8 cellular contexts compared by ENCODE assay signal in the genomic region with DNA sequence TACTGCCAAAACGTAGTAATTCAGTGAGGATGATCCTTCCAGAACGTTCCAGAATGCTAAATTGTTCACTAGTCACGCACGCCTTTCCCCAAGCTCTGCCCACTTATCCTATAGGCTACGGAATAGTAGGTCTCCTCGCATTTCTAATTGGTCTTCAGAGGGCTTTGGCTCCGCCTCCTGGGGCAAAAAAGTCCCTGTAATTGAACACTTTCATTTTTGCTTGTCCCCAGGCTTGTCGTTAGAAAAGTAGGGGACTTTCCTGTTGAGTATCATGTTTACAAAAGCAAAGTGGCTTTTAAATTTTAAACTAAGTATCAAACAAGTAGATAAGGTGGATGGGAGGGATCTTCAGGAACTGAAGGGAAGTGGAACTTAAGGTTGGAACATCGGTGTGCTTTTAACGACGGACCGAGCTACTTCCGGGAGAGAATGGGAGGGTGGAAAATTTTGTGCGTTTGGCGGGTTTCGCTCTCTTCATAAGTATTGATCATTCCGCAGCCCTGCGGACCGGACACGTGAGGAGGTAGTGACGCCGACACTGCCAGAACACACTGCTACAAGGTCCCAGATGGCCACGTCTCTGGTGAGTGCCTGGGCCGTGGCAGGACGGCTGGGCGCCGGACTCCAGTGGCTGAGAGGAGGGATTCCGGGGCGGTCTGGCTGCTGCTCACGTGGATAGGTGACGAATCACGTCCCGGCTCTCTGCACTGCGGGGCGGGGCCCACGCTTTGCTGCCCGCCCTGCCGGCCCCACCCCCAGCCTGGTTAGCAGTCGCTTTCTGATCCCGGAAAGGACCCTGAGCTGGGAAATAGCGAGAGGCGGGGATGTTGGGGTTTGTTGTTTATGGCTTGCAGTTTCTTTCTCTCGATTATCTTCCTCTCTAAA. TPM values are rescaled to one million over a fixed set of nuclear protein-coding genes. Genes with fewer than 3 reads are reported as not detected.
DNase-seq lines count a peak whose midpoint lies in the region; ATAC-seq and TF ChIP-seq lines count a peak whose summit lies in the region.

A gene (plus strand): TSS at position 406 of the 885 bp plus-strand sequence. CDS start 163 bp downstream, at position 569.

- intact Hi-C loops in breast epithelium (cut with DNase I; ENCODE audit: low total_unique reads), result no loop called here

- H3K27ac ChIP-seq in WERI-Rb-1, result peak within 1 kb of the TSS; percentile 77
- peak within 1 kb of the TSS; percentile 85 to 94 for H3K27ac ChIP-seq in breast epithelium
- peak within 1 kb of the TSS; percentile 77 for H3K27ac ChIP-seq in iPS-20b (ENCODE audit: low read length)
- H3K27ac ChIP-seq in skeletal muscle tissue (ENCODE audit: low read depth, low read length), result peak within 1 kb of the TSS; percentile 92

- H3K4me1 ChIP-seq in breast epithelium, result no peaks in the 10 kb centered on the region
- H3K4me1 ChIP-seq in iPS-20b (ENCODE audit: insufficient read depth, low read length), result no peaks in the 10 kb centered on the region
- H3K4me1 ChIP-seq in skeletal muscle tissue (ENCODE audit: control insufficient read depth in 3 of 3, insufficient read depth in 3 of 3, low read length in 3 of 3), result no peaks in the 10 kb centered on the region

- H3K36me3 ChIP-seq in WERI-Rb-1, result no peaks in the 10 kb centered on the region
- no peaks in the 10 kb centered on the region for H3K36me3 ChIP-seq in breast epithelium
- no peaks in the 10 kb centered on the region for H3K36me3 ChIP-seq in iPS-20b (ENCODE audit: insufficient read depth, low read depth, low read length)
- no peaks in the 10 kb centered on the region for H3K36me3 ChIP-seq in skeletal muscle tissue (ENCODE audit: control insufficient read depth in 3 of 3, insufficient read depth in 3 of 3, low read length in 3 of 3)

- ATAC-seq in GM18909 (IDR thresholded peaks at IDR 0.05; ENCODE audit: poor library complexity, unreplicated experiment) (peak; percentile 96), HG03159 (IDR thresholded peaks at IDR 0.05; ENCODE audit: unreplicated experiment) (peak; percentile 95)

- H3K4me3 ChIP-seq in WERI-Rb-1 (ENCODE audit: low read depth, low read length), result peak within 1 kb of the TSS; percentile 53
- H3K4me3 ChIP-seq in breast epithelium, result peak within 1 kb of the TSS; percentile 50 to 71 (median 53)
- peak within 1 kb of the TSS; percentile 92 for H3K4me3 ChIP-seq in iPS-20b (ENCODE audit: low read length)
- peak within 1 kb of the TSS; percentile 82 to 87 (median 84) for H3K4me3 ChIP-seq in skeletal muscle tissue (ENCODE audit: low read length in 3 of 3)

- peaks cover 17% of the 10 kb centered on the region for H3K9me3 ChIP-seq in WERI-Rb-1 (ENCODE audit: severe bottlenecking)
- no peaks in the 10 kb centered on the region for H3K9me3 ChIP-seq in breast epithelium
- H3K9me3 ChIP-seq in iPS-20b (ENCODE audit: insufficient read depth, low read depth, low read length), result no peaks in the 10 kb centered on the region
- H3K9me3 ChIP-seq in skeletal muscle tissue (ENCODE audit: control insufficient read depth in 3 of 3, low read length in 3 of 3), result no peaks in the 10 kb centered on the region

- TF ChIP-seq CTCF in WERI-Rb-1 (IDR thresholded peaks at IDR 0.05; ENCODE audit: low read depth, low read length), result no peak
- no peak for TF ChIP-seq CTCF in breast epithelium (IDR thresholded peaks at IDR 0.05)

- peak; percentile 92 for DNase-seq in AG08395 (ENCODE audit: low spot score)
- peak; percentile 95 for DNase-seq in NCI-H2227 (lab: John Stamatoyannopoulos, UW; ENCODE audit: unreplicated experiment)
- DNase-seq in WERI-Rb-1, result peak; percentile 88
- peak; percentile 81 to 88 for DNase-seq in breast epithelium (ENCODE audit: low spot score in 2 of 2)

- TF ChIP-seq POLR2A in breast epithelium (IDR thresholded peaks at IDR 0.05), result peak; percentile 69

- peaks cover 27% of the 10 kb centered on the region for H3K27me3 ChIP-seq in WERI-Rb-1 (ENCODE audit: insufficient read depth, low read depth, severe bottlenecking)
- peaks cover 0 to 39% of the 10 kb centered on the region in 2 donors for H3K27me3 ChIP-seq in breast epithelium
- H3K27me3 ChIP-seq in iPS-20b (ENCODE audit: insufficient read depth, low read length), result peaks cover 10% of the 10 kb centered on the region; the same call in 1 of the 2 replicates
- H3K27me3 ChIP-seq in skeletal muscle tissue (ENCODE audit: control insufficient read depth in 3 of 3, insufficient read depth in 3 of 3, low read length in 3 of 3), result peaks cover 0 to 5% (median 0%) of the 10 kb centered on the region in 3 donors

- H3K9ac ChIP-seq in iPS-20b (ENCODE audit: low read depth, low read length) (peak within 1 kb of the TSS; percentile 90), skeletal muscle tissue (ENCODE audit: low read depth in 1 of 3, low read length in 3 of 3) (peak within 1 kb of the TSS; percentile 84 to 93 (median 91))

RNA-seq across cellular contexts. Expression of the gene that starts here (rescaled TPM):
- total RNA-seq in breast epithelium (10 to 100 TPM in 2 of 3 donors, 1 to 10 TPM in 1; 9.5 to 17.9 (median 12.3) TPM), skeletal muscle tissue (8.4 TPM)

Comparison
In these comparisons a context has a peak if more than half of its experiments do, and no peak if none do; other contexts are left out.
1. Peak in every context shown above with its lines: DNase-seq, ATAC-seq, H3K4me3 ChIP-seq and H3K27ac ChIP-seq.